ENCODE assay signal across 18 cellular contexts in the genomic region with DNA sequence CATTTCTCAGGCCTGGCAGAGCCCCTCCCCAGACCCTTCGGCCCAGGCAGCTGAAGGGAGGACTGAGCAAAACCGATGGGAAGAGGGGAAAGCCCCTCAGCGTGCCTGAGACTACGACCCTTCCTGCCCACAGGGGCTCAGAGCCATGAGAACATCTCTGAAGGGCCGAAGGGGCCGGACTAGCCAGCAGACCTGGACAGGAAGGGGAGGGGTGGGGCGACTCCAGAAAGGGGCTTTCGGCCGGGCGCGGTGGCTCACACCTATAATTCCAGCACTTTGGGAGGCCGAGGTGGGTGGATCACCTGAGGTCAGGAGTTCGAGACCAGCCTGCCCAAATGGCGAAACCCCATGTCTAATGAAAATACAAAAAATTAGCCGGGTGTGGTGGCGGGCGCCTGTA.
DNase-seq lines count a peak whose midpoint lies in the region; ATAC-seq, FAIRE-seq and TF ChIP-seq lines count a peak whose summit lies in the region.
"Had no signal": no experiment of that assay in that cellular context is flagged by ENCODE, and none has a peak within 500 bp of the region (broad histone marks: within the 10 kb centered on the region; RNA-seq: fewer than 3 reads in every experiment).

No MANE protein-coding gene starts in this region.

- intact Hi-C loops in right lobe of liver (cut with DNase I): no loop called here
- intact Hi-C loops in HepG2 (cut with micrococcal nuclease; ENCODE audit: unreplicated experiment): no loop called here
- intact Hi-C loops in kidney (cut with DNase I): no loop called here
- intact Hi-C loops in posterior vena cava (cut with DNase I): no loop called here
- intact Hi-C loops in upper lobe of right lung (cut with DNase I): no loop called here

- TF ChIP-seq POLR2A in right lobe of liver (IDR thresholded peaks at IDR 0.05) (no peak), HepG2 (IDR thresholded peaks at IDR 0.05; ENCODE audit: insufficient read depth in 1 of 2, low read depth in 2 of 2, low read length in 2 of 2) (no peak)

- H4K20me1 ChIP-seq in HepG2 (ENCODE audit: insufficient read depth, low read length): no peaks in the 10 kb centered on the region

- FAIRE-seq in HepG2 (lab: Jason Lieb, UNC) (no peak), kidney (lab: Jason Lieb, UNC) (no peak)
- FAIRE-seq: GM12878, H54 had no signal

- TF ChIP-seq EP300 in HepG2 (IDR thresholded peaks at IDR 0.05; ENCODE audit: low read depth in 2 of 2, low read length in 2 of 2) (no peak), HepG2 (CRISPR knock-in tag; IDR thresholded peaks at IDR 0.05; ENCODE audit: borderline replicate concordance) (no peak)

- H2AFZ ChIP-seq in HepG2 (ENCODE audit: low read length): no peak overlapping the region
- H2AFZ ChIP-seq: GM23248 had no signal

- POLR2A ChIA-PET in HepG2 (lab: Yijun Ruan, JAX): no interaction called here

- H3K36me3 ChIP-seq in right lobe of liver (no peaks in the 10 kb centered on the region), HepG2 (replicated peaks in 1 of 2; ENCODE audit: control insufficient read depth in 1 of 2, insufficient read depth in 2 of 2, low read length in 2 of 2) (no peaks in the 10 kb centered on the region), kidney (ENCODE audit: control insufficient read depth in 1 of 2, insufficient read depth in 2 of 2, low read length in 2 of 2) (no peaks in the 10 kb centered on the region), upper lobe of right lung (no peaks in the 10 kb centered on the region)
- H3K36me3 ChIP-seq: BLaER1 treated with 17β-estradiol and CSF1 and Interleukin-3, amounts not matched to agents 10 nM and 100 nM had no signal

- CTCF ChIA-PET in HepG2 (lab: Yijun Ruan, JAX; ENCODE audit: low intra/inter-chr PET ratio, low total read pairs): no interaction called here

- H3K4me1 ChIP-seq in right lobe of liver: no peaks in the 10 kb centered on the region
- no peaks in the 10 kb centered on the region for H3K4me1 ChIP-seq in HepG2 (ENCODE audit: insufficient read depth, low read length)
- no peaks in the 10 kb centered on the region for H3K4me1 ChIP-seq in kidney (ENCODE audit: control insufficient read depth in 1 of 2, insufficient read depth in 1 of 2, low read depth in 1 of 2, low read length in 2 of 2)
- H3K4me1 ChIP-seq in upper lobe of right lung: peaks cover 4% of the 10 kb centered on the region

- no peaks in the 10 kb centered on the region for H3K79me2 ChIP-seq in HepG2 (ENCODE audit: insufficient read depth, low read length)

- no peak overlapping the region for H3K4me2 ChIP-seq in HepG2 (ENCODE audit: low read depth, low read length)
- H3K4me2 ChIP-seq: BLaER1 treated with 17β-estradiol and CSF1 and Interleukin-3, amounts not matched to agents 10 nM and 100 nM had no signal

- WGBS in right lobe of liver (ENCODE audit: insufficient coverage, low coverage, low lambda C conversion rate, missing lambda C conversion rate): 96% methylated on average over 8 of the region's 17 CpGs
- 57% methylated on average over 13 of the region's 17 CpGs for WGBS in HepG2 (ENCODE audit: low lambda C conversion rate)

- peak; percentile 3 to 39 (median 31) for DNase-seq in right lobe of liver
- no peak for DNase-seq in HepG2 (ENCODE audit: low spot score)
- DNase-seq in kidney: peak; percentile 61
- DNase-seq in posterior vena cava (ENCODE audit: low spot score): peak; percentile 69
- DNase-seq in upper lobe of right lung: peak; percentile 35
- DNase-seq in activated T-cell treated with anti-CD3 and anti-CD28 coated beads for 4 hours: no peak
- no peak for DNase-seq in NCI-H146 treated with DMSO at 0.1 percent for 48 hours (lab: John Stamatoyannopoulos, UW; ENCODE audit: unreplicated experiment)
- DNase-seq: ACHN; Calu3; CD4-positive, alpha-beta T cell; DMS79; GM23248 had no signal

- no peak for ATAC-seq in right lobe of liver
- no peak for ATAC-seq in HepG2
- no peak for ATAC-seq in upper lobe of right lung
- no peak for ATAC-seq in GM21825 (IDR thresholded peaks at IDR 0.05; ENCODE audit: unreplicated experiment)
- ATAC-seq: GM12878, HCT116 had no signal

- H3K27me3 ChIP-seq in right lobe of liver (no peaks in the 10 kb centered on the region), HepG2 (ENCODE audit: control insufficient read depth in 1 of 2, insufficient read depth in 2 of 2, low read length in 2 of 2) (peaks cover 3 to 12% of the 10 kb centered on the region in 2 experiments; a peak in 4 of 5 replicates), upper lobe of right lung (no peaks in the 10 kb centered on the region)

- no peak overlapping the region for H3K4me3 ChIP-seq in right lobe of liver
- no peak overlapping the region for H3K4me3 ChIP-seq in HepG2 (replicated peaks in 1 of 3; ENCODE audit: insufficient read depth in 1 of 3, low read depth in 2 of 3, low read length in 3 of 3)
- no peak overlapping the region for H3K4me3 ChIP-seq in kidney (ENCODE audit: low read length in 2 of 2)
- no peak overlapping the region for H3K4me3 ChIP-seq in upper lobe of right lung
- H3K4me3 ChIP-seq: BLaER1 treated with 17β-estradiol and CSF1 and Interleukin-3, amounts not matched to agents 10 nM and 100 nM; GM12878; GM23248 had no signal

- no TSS peak for BruUV-seq in HepG2 (replicated peaks; lab: Mats Ljungman, UMichigan)

- H3K9me3 ChIP-seq in right lobe of liver: no peaks in the 10 kb centered on the region
- H3K9me3 ChIP-seq in HepG2 (ENCODE audit: low read length): no peaks in the 10 kb centered on the region
- H3K9me3 ChIP-seq in kidney (ENCODE audit: control insufficient read depth in 1 of 2, low read length in 2 of 2): no peaks in the 10 kb centered on the region
- no peaks in the 10 kb centered on the region for H3K9me3 ChIP-seq in upper lobe of right lung

- no peak for TF ChIP-seq CTCF in right lobe of liver (IDR thresholded peaks at IDR 0.05)
- no peak for TF ChIP-seq CTCF in HepG2 (CRISPR knock-in tag; IDR thresholded peaks at IDR 0.05)
- TF ChIP-seq CTCF in kidney (IDR thresholded peaks at IDR 0.05; ENCODE audit: borderline replicate concordance, extremely low read depth, insufficient read depth): no peak
- no peak for TF ChIP-seq CTCF in upper lobe of right lung (IDR thresholded peaks at IDR 0.05)

- TF ChIP-seq RAD21 in HepG2 (CRISPR knock-in tag; IDR thresholded peaks at IDR 0.05): no peak

- in situ Hi-C loops in HepG2 (cut with HindIII; ENCODE audit: extremely low pct_ligation_motif_present, low pct_unique_long_range_greater_than_20kb): no loop called here

- H3K9ac ChIP-seq in HepG2 (ENCODE audit: insufficient read depth, low read depth, low read length) (no peak overlapping the region), kidney (ENCODE audit: low read length in 2 of 2) (no peak overlapping the region)
- H3K9ac ChIP-seq: BLaER1 treated with 17β-estradiol and CSF1 and Interleukin-3, amounts not matched to agents 10 nM and 100 nM; GM23248 had no signal

- H3K27ac ChIP-seq in right lobe of liver: no peak overlapping the region
- H3K27ac ChIP-seq in HepG2 (ENCODE audit: extremely low read length, insufficient read depth, low read length): no peak overlapping the region
- H3K27ac ChIP-seq in kidney (ENCODE audit: low read depth in 2 of 2, low read length in 2 of 2): no peak overlapping the region
- no peak overlapping the region for H3K27ac ChIP-seq in upper lobe of right lung
- H3K27ac ChIP-seq: BLaER1 treated with 17β-estradiol and CSF1 and Interleukin-3, amounts not matched to agents 10 nM and 100 nM; GM23248; HL-60 had no signal

TF ChIP-seq in HepG2, 621 proteins besides CTCF, POLR2A, EP300 and RAD21:
- no peak for TF ChIP-seq MAZ (IDR thresholded peaks at IDR 0.05; ENCODE audit: borderline replicate concordance, low read depth, low read length)
- no peak for TF ChIP-seq MAZ (CRISPR knock-in tag; IDR thresholded peaks at IDR 0.05; ENCODE audit: low read depth)
- TF ChIP-seq ZNF263 (CRISPR knock-in tag; IDR thresholded peaks at IDR 0.05): no peak
- no peak for TF ChIP-seq MTA3 (CRISPR knock-in tag; IDR thresholded peaks at IDR 0.05)
- TF ChIP-seq, protein P1, sequence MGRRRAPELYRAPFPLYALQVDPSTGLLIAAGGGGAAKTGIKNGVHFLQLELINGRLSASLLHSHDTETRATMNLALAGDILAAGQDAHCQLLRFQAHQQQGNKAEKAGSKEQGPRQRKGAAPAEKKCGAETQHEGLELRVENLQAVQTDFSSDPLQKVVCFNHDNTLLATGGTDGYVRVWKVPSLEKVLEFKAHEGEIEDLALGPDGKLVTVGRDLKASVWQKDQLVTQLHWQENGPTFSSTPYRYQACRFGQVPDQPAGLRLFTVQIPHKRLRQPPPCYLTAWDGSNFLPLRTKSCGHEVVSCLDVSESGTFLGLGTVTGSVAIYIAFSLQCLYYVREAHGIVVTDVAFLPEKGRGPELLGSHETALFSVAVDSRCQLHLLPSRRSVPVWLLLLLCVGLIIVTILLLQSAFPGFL (CRISPR knock-in tag; IDR thresholded peaks at IDR 0.05): no peak
- no peak for TF ChIP-seq PRMT3 (CRISPR knock-in tag; IDR thresholded peaks at IDR 0.05; ENCODE audit: borderline replicate concordance, low read depth)
- no peak for TF ChIP-seq KDM5A (IDR thresholded peaks at IDR 0.05; ENCODE audit: borderline replicate concordance, low read length)
- no peak for TF ChIP-seq TCF12 (IDR thresholded peaks at IDR 0.05)
- TF ChIP-seq TCF12 (CRISPR knock-in tag; IDR thresholded peaks at IDR 0.05): no peak
- TF ChIP-seq SOX5 (CRISPR knock-in tag; IDR thresholded peaks at IDR 0.05; ENCODE audit: borderline replicate concordance): no peak
- TF ChIP-seq ZNF547 (CRISPR knock-in tag; IDR thresholded peaks at IDR 0.05): no peak

Comparison
In these comparisons a context has a peak if more than half of its experiments do, and no peak if none do; other contexts are left out.
1. DNase-seq: peak in right lobe of liver (3 of 3), kidney (single experiment), posterior vena cava (single experiment) and upper lobe of right lung (single experiment); none in HepG2 (single experiment), activated T-cell treated with anti-CD3 and anti-CD28 coated beads for 4 hours (single experiment) and NCI-H146 treated with DMSO at 0.1 percent for 48 hours (single experiment).